In the genomic region with DNA sequence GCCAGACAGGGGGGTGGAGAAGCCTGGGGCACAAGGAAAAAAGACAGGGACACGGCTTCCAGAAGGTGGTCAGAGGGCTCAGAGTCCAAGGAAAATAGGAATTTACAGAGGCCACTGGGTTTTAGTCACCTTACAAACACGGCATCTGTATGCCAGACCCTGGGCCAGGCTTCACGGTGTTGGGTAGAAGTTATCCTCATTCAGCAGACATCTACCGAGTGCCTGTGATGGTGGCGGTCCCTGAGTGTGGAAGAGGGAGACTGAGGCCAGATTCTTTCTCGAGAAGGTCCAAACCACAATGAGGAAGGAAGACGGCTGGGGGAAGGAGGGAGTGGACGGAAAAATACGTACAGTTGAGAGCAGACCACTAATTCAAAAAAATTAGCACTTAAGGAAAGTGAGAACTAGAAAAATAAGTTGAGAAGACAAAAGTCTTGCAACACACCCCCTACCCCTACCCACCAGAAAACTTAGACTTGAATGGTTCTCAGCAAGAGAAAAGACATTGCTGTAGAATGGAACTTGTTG, we compare ENCODE assay signal across 1 cellular context.
TF ChIP-seq lines count a peak whose summit lies in the region.

No MANE protein-coding gene starts in this region.

TF ChIP-seq in IMR-90, 13 proteins besides CTCF, POLR2A, EP300 and RAD21 (continued from another document):
- TF ChIP-seq, protein P1, sequence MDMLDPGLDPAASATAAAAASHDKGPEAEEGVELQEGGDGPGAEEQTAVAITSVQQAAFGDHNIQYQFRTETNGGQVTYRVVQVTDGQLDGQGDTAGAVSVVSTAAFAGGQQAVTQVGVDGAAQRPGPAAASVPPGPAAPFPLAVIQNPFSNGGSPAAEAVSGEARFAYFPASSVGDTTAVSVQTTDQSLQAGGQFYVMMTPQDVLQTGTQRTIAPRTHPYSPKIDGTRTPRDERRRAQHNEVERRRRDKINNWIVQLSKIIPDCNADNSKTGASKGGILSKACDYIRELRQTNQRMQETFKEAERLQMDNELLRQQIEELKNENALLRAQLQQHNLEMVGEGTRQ (IDR thresholded peaks at IDR 0.05; ENCODE audit: low read depth, low read length) = no peak
